In the genomic region with DNA sequence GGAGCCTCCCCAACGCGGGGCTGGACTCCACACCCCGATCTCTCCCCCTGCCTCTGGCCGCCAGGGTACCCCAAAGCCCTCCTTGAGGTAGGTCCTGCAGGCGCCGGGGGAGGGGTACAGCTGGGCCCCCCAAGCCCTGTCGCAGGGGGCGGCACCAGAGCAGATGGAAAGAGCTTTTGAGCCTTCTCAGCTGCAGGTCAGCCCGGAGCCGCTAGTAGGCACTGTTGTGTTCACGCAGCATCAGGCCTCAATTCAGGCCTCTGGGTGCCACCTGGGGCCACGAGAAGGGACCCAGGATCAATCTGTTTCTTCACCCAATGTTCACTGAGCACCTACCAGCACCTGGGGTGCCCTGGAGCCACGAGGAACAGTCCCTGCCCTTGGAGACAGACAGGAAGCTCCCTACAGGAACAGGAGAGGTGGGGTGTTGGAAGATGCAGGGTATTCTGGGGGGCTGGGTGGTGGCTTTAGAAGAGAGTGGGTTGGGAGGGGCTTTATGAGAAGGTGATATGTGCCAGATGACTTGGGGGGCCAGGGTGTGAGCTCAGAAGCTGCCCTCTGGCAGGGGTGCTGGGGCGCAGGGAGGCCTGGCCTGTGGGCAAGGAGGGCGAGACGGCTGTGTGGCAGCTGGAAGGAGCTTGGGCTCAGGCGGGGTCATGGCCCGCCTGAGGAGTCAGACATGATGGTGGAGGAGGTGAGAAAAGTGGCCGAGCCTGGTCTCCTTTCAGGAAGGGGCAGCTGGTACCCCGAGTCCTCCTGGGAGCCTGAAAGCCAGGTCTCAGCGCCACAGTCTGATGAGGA, we compare ENCODE assay signal across 8 cellular contexts.
DNase-seq lines count a peak whose midpoint lies in the region; ATAC-seq and TF ChIP-seq lines count a peak whose summit lies in the region.

No MANE protein-coding gene starts in this region.

- H3K36me3 ChIP-seq in CD8-positive, alpha-beta T cell (ENCODE audit: insufficient read depth, low read length) = no peaks in the 10 kb centered on the region
- no peaks in the 10 kb centered on the region for H3K36me3 ChIP-seq in upper lobe of right lung

- CTCF ChIA-PET in CD8-positive, alpha-beta T cell (lab: Charles Lee) = interaction anchor here (0.6 to 2.3 kb wide), 16 partner anchors 10 to 181 kb away, joined by 3 to 9 read pairs (median 4); no protein-coding TSS in a partner anchor

- peak; percentile 3 to 61 (median 31) for DNase-seq in CD8-positive, alpha-beta T cell
- DNase-seq in NB4 (ENCODE audit: low read depth) (peak; percentile 43), lung microvascular endothelial cell (ENCODE audit: low read depth in 2 of 2) (peak; percentile 6 to 20), upper lobe of right lung (no peak)
- DNase-seq in activated effector memory CD4-positive, alpha-beta T cell treated with anti-CD3 and anti-CD28 coated beads, Interleukin-2, amount 50 U/mL, for 16 hours = peak; percentile 69
- no peak for DNase-seq in effector CD8-positive, alpha-beta T cell (lab: John Stamatoyannopoulos, UW)

- no peak overlapping the region for H3K27ac ChIP-seq in CD8-positive, alpha-beta T cell (ENCODE audit: low read depth, low read length)
- H3K27ac ChIP-seq in upper lobe of right lung = peak overlapping the region; percentile 66

- H3K4me1 Mint-ChIP-seq in CD8-positive, alpha-beta T cell (ENCODE audit: low read depth) = peaks cover 18% of the 10 kb centered on the region

- no peaks in the 10 kb centered on the region for H3K9me3 Mint-ChIP-seq in CD8-positive, alpha-beta T cell

- POLR2A ChIA-PET in CD8-positive, alpha-beta T cell (lab: Charles Lee) = no interaction called here

- H3K9me3 ChIP-seq in CD8-positive, alpha-beta T cell (ENCODE audit: low read length) = no peaks in the 10 kb centered on the region
- no peaks in the 10 kb centered on the region for H3K9me3 ChIP-seq in upper lobe of right lung

- H3K4me1 ChIP-seq in CD8-positive, alpha-beta T cell (ENCODE audit: insufficient read depth, low read length) = peaks cover 19% of the 10 kb centered on the region
- H3K4me1 ChIP-seq in upper lobe of right lung = peaks cover 22% of the 10 kb centered on the region

- no peaks in the 10 kb centered on the region for H3K27me3 Mint-ChIP-seq in CD8-positive, alpha-beta T cell (ENCODE audit: low read depth)

- intact Hi-C loops in CD8-positive, alpha-beta T cell (cut with DNase I, micrococcal nuclease) = loop anchor here in 1 of 2 experiments (2.0 kb wide), 1 partner anchor 120 kb away; no protein-coding TSS in a partner anchor
- intact Hi-C loops in upper lobe of right lung (cut with DNase I) = no loop called here

- no peaks in the 10 kb centered on the region for H3K27me3 ChIP-seq in CD8-positive, alpha-beta T cell (ENCODE audit: insufficient read depth, low read length)
- no peaks in the 10 kb centered on the region for H3K27me3 ChIP-seq in upper lobe of right lung

- no peaks in the 10 kb centered on the region for H3K36me3 Mint-ChIP-seq in CD8-positive, alpha-beta T cell

- no peak overlapping the region for H3K4me3 ChIP-seq in CD8-positive, alpha-beta T cell (ENCODE audit: low read depth, low read length)
- H3K4me3 ChIP-seq in NB4 (ENCODE audit: low read depth, low read length) = no peak overlapping the region
- no peak overlapping the region for H3K4me3 ChIP-seq in upper lobe of right lung

- no peak overlapping the region for H3K4me3 Mint-ChIP-seq in CD8-positive, alpha-beta T cell

- peak; percentile 50 for TF ChIP-seq CTCF in CD8-positive, alpha-beta T cell (IDR thresholded peaks at IDR 0.05)
- TF ChIP-seq CTCF in NB4 (IDR thresholded peaks at IDR 0.05; ENCODE audit: low read depth, low read length) = peak; percentile 76
- peak; percentile 56 for TF ChIP-seq CTCF in upper lobe of right lung (IDR thresholded peaks at IDR 0.05)

- no peak overlapping the region for H3K27ac Mint-ChIP-seq in CD8-positive, alpha-beta T cell

- ATAC-seq in CD8-positive, alpha-beta T cell = peak; percentile 54
- ATAC-seq in upper lobe of right lung = peak; percentile 20
- no peak for ATAC-seq in GM19328 (IDR thresholded peaks at IDR 0.05; ENCODE audit: unreplicated experiment)
- ATAC-seq in HG03442 (IDR thresholded peaks at IDR 0.05; ENCODE audit: unreplicated experiment) = no peak

- TF ChIP-seq POLR2A in NB4 (IDR thresholded peaks at IDR 0.05; ENCODE audit: extremely low read depth, insufficient read length) = no peak

Comparison
In these comparisons a context has a peak if more than half of its experiments do, and no peak if none do; other contexts are left out.
1. ATAC-seq: peak in CD8-positive, alpha-beta T cell (single experiment) and upper lobe of right lung (single experiment); none in GM19328 (single experiment) and HG03442 (single experiment).
2. DNase-seq: peak in CD8-positive, alpha-beta T cell (7 of 7), NB4 (single experiment), activated effector memory CD4-positive, alpha-beta T cell treated with anti-CD3 and anti-CD28 coated beads, Interleukin-2, amount 50 U/mL, for 16 hours (single experiment) and lung microvascular endothelial cell (2 of 2); none in upper lobe of right lung (single experiment) and effector CD8-positive, alpha-beta T cell (single experiment).
3. Peak in every context shown above with its lines, with median percentiles within 50 percentile points of each other: CTCF ChIP-seq.